In genomic region chr5:135930029-135930948, GRCh38 we compare ENCODE assay signal across 1 cellular context.
TF ChIP-seq lines count a peak whose summit lies in the region.

No MANE protein-coding gene starts in this region.

TF ChIP-seq in HepG2, 621 proteins besides CTCF, POLR2A, EP300 and RAD21 (continued from another document and continues in another):
- no peak for TF ChIP-seq THAP11 (CRISPR knock-in tag; IDR thresholded peaks at IDR 0.05)
- TF ChIP-seq HHEX (CRISPR knock-in tag; IDR thresholded peaks at IDR 0.05) = no peak
- no peak for TF ChIP-seq CHD4 (IDR thresholded peaks at IDR 0.05; ENCODE audit: borderline replicate concordance, low read length)
- no peak for TF ChIP-seq ZNF672 (CRISPR knock-in tag; IDR thresholded peaks at IDR 0.05)
- 0 out of 2 replicates have a peak, but pooled peaks have one; percentile 54 for TF ChIP-seq ZFP91 (CRISPR knock-in tag; IDR thresholded peaks at IDR 0.05; ENCODE audit: borderline replicate concordance)
- 0 out of 2 replicates have a peak, but pooled peaks have one; percentile 69 for TF ChIP-seq ZBTB2 (CRISPR knock-in tag; IDR thresholded peaks at IDR 0.05; ENCODE audit: low read depth)
- TF ChIP-seq PCBP2 (optimal IDR thresholded peaks at IDR 0.05; ENCODE audit: low read depth, low read length, poor library complexity, severe bottlenecking) = no peak
- no peak for TF ChIP-seq HNRNPL (IDR thresholded peaks at IDR 0.05; ENCODE audit: low read depth, low read length)
- no peak for TF ChIP-seq E2F5 (CRISPR knock-in tag; conservative IDR thresholded peaks at IDR 0.05)
- TF ChIP-seq ZMYM3 (CRISPR knock-in tag; IDR thresholded peaks at IDR 0.05) = peak; percentile 35; the same call in 1 of the 2 replicates
- TF ChIP-seq TARDBP (CRISPR knock-in tag; IDR thresholded peaks at IDR 0.05) = peak; percentile 79
- no peak for TF ChIP-seq ATAD3A (CRISPR knock-in tag; IDR thresholded peaks at IDR 0.05)
- no peak for TF ChIP-seq JUN (CRISPR knock-in tag; IDR thresholded peaks at IDR 0.05)
- 0 out of 2 replicates have a peak, but pooled peaks have one; percentile 24 for TF ChIP-seq CREB3 (CRISPR knock-in tag; IDR thresholded peaks at IDR 0.05)
- no peak for TF ChIP-seq FLYWCH1 (CRISPR knock-in tag; IDR thresholded peaks at IDR 0.05)
- no peak for TF ChIP-seq CHD2 (IDR thresholded peaks at IDR 0.05; ENCODE audit: low read depth, low read length)
- no peak for TF ChIP-seq EED (CRISPR knock-in tag; IDR thresholded peaks at IDR 0.05)
- no peak for TF ChIP-seq SALL2 (CRISPR knock-in tag; IDR thresholded peaks at IDR 0.05)
- TF ChIP-seq SP4 (CRISPR knock-in tag; IDR thresholded peaks at IDR 0.05) = no peak; the same call in none of the 2 replicates
- no peak for TF ChIP-seq MBNL3 (CRISPR knock-in tag; conservative IDR thresholded peaks at IDR 0.05)
- TF ChIP-seq ZNF800 (CRISPR knock-in tag; IDR thresholded peaks at IDR 0.05) = peak; percentile 79
- no peak for TF ChIP-seq KLF13 (CRISPR knock-in tag; IDR thresholded peaks at IDR 0.05)
- TF ChIP-seq EEA1 (CRISPR knock-in tag; IDR thresholded peaks at IDR 0.05; ENCODE audit: borderline replicate concordance) = no peak
- TF ChIP-seq ZNF256 (CRISPR knock-in tag; conservative IDR thresholded peaks at IDR 0.05) = no peak
- no peak for TF ChIP-seq RAD51 (IDR thresholded peaks at IDR 0.05; ENCODE audit: borderline replicate concordance)
- TF ChIP-seq CEBPZ (IDR thresholded peaks at IDR 0.05; ENCODE audit: low read length) = no peak
- TF ChIP-seq ZSCAN30 (CRISPR knock-in tag; IDR thresholded peaks at IDR 0.05) = no peak
- no peak for TF ChIP-seq ATM (IDR thresholded peaks at IDR 0.05; ENCODE audit: borderline replicate concordance)
- TF ChIP-seq MLX (CRISPR knock-in tag; IDR thresholded peaks at IDR 0.05) = no peak
- TF ChIP-seq HNF4A (CRISPR knock-in tag; IDR thresholded peaks at IDR 0.05) = no peak
- TF ChIP-seq ARHGAP35 (CRISPR knock-in tag; IDR thresholded peaks at IDR 0.05; ENCODE audit: borderline replicate concordance) = no peak
- 0 out of 2 replicates have a peak, but pooled peaks have one; percentile 37 for TF ChIP-seq ZNF784 (CRISPR knock-in tag; IDR thresholded peaks at IDR 0.05; ENCODE audit: borderline replicate concordance)
- TF ChIP-seq SRSF9 (IDR thresholded peaks at IDR 0.05; ENCODE audit: borderline replicate concordance, insufficient read depth, low read depth, low read length, poor library complexity, severe bottlenecking) = no peak
- no peak for TF ChIP-seq CC2D1A (CRISPR knock-in tag; IDR thresholded peaks at IDR 0.05)
- no peak for TF ChIP-seq BRCA1 (CRISPR knock-in tag; IDR thresholded peaks at IDR 0.05)
- no peak for TF ChIP-seq ZNF30 (CRISPR knock-in tag; IDR thresholded peaks at IDR 0.05)
- no peak for TF ChIP-seq ZBTB39 (CRISPR knock-in tag; IDR thresholded peaks at IDR 0.05)
- no peak for TF ChIP-seq RXRB (CRISPR knock-in tag; IDR thresholded peaks at IDR 0.05; ENCODE audit: borderline replicate concordance)
- no peak for TF ChIP-seq CAMTA2 (CRISPR knock-in tag; IDR thresholded peaks at IDR 0.05; ENCODE audit: borderline replicate concordance)
- no peak for TF ChIP-seq SRSF4 (IDR thresholded peaks at IDR 0.05; ENCODE audit: low read depth, low read length, poor library complexity, severe bottlenecking)
- TF ChIP-seq ZFYVE20 (CRISPR knock-in tag; IDR thresholded peaks at IDR 0.05; ENCODE audit: borderline replicate concordance, low read depth) = no peak
- TF ChIP-seq NFKB2 (CRISPR knock-in tag; IDR thresholded peaks at IDR 0.05; ENCODE audit: borderline replicate concordance) = peak; percentile 30; the same call in 1 of the 2 replicates
- TF ChIP-seq ATF1 (CRISPR knock-in tag; IDR thresholded peaks at IDR 0.05) = no peak
- no peak for TF ChIP-seq SNAPC2 (CRISPR knock-in tag; IDR thresholded peaks at IDR 0.05)
- no peak for TF ChIP-seq ZNF737 (CRISPR knock-in tag; IDR thresholded peaks at IDR 0.05; ENCODE audit: borderline replicate concordance)
- TF ChIP-seq ZNF746 (CRISPR knock-in tag; IDR thresholded peaks at IDR 0.05) = no peak
- no peak for TF ChIP-seq ZNF468 (CRISPR knock-in tag; IDR thresholded peaks at IDR 0.05)
- TF ChIP-seq DNMT3B (CRISPR knock-in tag; conservative IDR thresholded peaks at IDR 0.05) = no peak
- no peak for TF ChIP-seq PPARG (CRISPR knock-in tag; conservative IDR thresholded peaks at IDR 0.05)
- no peak for TF ChIP-seq NKX3-1 (CRISPR knock-in tag; IDR thresholded peaks at IDR 0.05)
- TF ChIP-seq ZNF382 (CRISPR knock-in tag; IDR thresholded peaks at IDR 0.05; ENCODE audit: borderline replicate concordance) = no peak
- TF ChIP-seq ATRX (CRISPR knock-in tag; IDR thresholded peaks at IDR 0.05; ENCODE audit: borderline replicate concordance) = no peak
- TF ChIP-seq KDM1A (CRISPR knock-in tag; IDR thresholded peaks at IDR 0.05) = no peak
- no peak for TF ChIP-seq PHB2 (IDR thresholded peaks at IDR 0.05; ENCODE audit: partially characterized antibody)
- TF ChIP-seq TERF1 (CRISPR knock-in tag; IDR thresholded peaks at IDR 0.05) = no peak
- TF ChIP-seq ZNF292 (CRISPR knock-in tag; IDR thresholded peaks at IDR 0.05; ENCODE audit: borderline replicate concordance, low read depth) = no peak
- 0 out of 2 replicates have a peak, but pooled peaks have one; percentile 44 for TF ChIP-seq ARNT2 (CRISPR knock-in tag; IDR thresholded peaks at IDR 0.05; ENCODE audit: low read depth)
- TF ChIP-seq ZNF629 (CRISPR knock-in tag; conservative IDR thresholded peaks at IDR 0.05) = no peak
